In genomic region chr12:120196817-120197541, GRCh38 we compare ENCODE assay signal across 7 cellular contexts. TPM values are rescaled to one million over a fixed set of nuclear protein-coding genes. Genes with fewer than 3 reads are reported as not detected.
DNase-seq lines count a peak whose midpoint lies in the region; ATAC-seq and TF ChIP-seq lines count a peak whose summit lies in the region.
"Not testable (repeated sequence)": the region's sequence is repeated elsewhere in the genome, so short reads cannot be mapped to it uniquely, and the experiment has no call there.

No MANE protein-coding gene starts in this region.

- H3K36me3 ChIP-seq in OCI-LY1 (ENCODE audit: insufficient read depth, low read length) = peaks cover 53% of the 10 kb centered on the region
- H3K36me3 ChIP-seq in endodermal cell (ENCODE audit: control insufficient read depth, insufficient read depth, low read length) = peaks cover 51% of the 10 kb centered on the region

- H3K4me3 ChIP-seq in OCI-LY1 (ENCODE audit: low read depth, low read length, poor library complexity, severe bottlenecking); endodermal cell (ENCODE audit: low read length): not testable (repeated sequence)

- not testable (repeated sequence) for H2AFZ ChIP-seq in OCI-LY1 (ENCODE audit: low read length)

- H3K27ac Mint-ChIP-seq in WTC11 (peak overlapping the region; percentile 89), endodermal cell (peak overlapping the region; percentile 52)
- H3K27ac Mint-ChIP-seq in activated naive CD4-positive, alpha-beta T cell treated with anti-CD3 and anti-CD28 coated beads for 36 hours = peak overlapping the region; percentile 63
- peak overlapping the region; percentile 80 to 92 for H3K27ac Mint-ChIP-seq in natural killer cell treated with Interleukin-12 subunit alpha and Interleukin-12 subunit beta and Interleukin-15 and Interleukin-18, amount 100 ng/mL, for 72 hours

- peaks cover 42% of the 10 kb centered on the region for H3K79me2 ChIP-seq in OCI-LY1 (ENCODE audit: insufficient read depth, low read length)

- H3K36me3 Mint-ChIP-seq in WTC11 (peaks cover 56% of the 10 kb centered on the region), endodermal cell (ENCODE audit: low read depth) (peaks cover 51% of the 10 kb centered on the region)
- H3K36me3 Mint-ChIP-seq in activated naive CD4-positive, alpha-beta T cell treated with anti-CD3 and anti-CD28 coated beads for 36 hours (ENCODE audit: low read depth) = peaks cover 52% of the 10 kb centered on the region
- peaks cover 21% of the 10 kb centered on the region for H3K36me3 Mint-ChIP-seq in natural killer cell treated with Interleukin-12 subunit alpha and Interleukin-12 subunit beta and Interleukin-15 and Interleukin-18, amount 100 ng/mL, for 72 hours

- intact Hi-C loops in activated naive CD4-positive, alpha-beta T cell treated with anti-CD3 and anti-CD28 coated beads for 36 hours (cut with micrococcal nuclease) = not testable (repeated sequence)

- CTCF ChIA-PET in WTC11 (lab: Charles Lee) = interaction anchor here (0.9 to 1.6 kb wide), 3 partner anchors 31 to 34 kb away, joined by 3 to 7 read pairs (median 4); no protein-coding TSS in a partner anchor
- CTCF ChIA-PET in activated naive CD4-positive, alpha-beta T cell treated with anti-CD3 and anti-CD28 coated beads for 36 hours (lab: Charles Lee) = interaction anchor here (0.6 to 1.5 kb wide), 2 partner anchors 69 to 242 kb away, joined by 3 to 4 read pairs; no protein-coding TSS in a partner anchor

- not testable (repeated sequence) for H3K27me3 ChIP-seq in OCI-LY1 (ENCODE audit: insufficient read depth, low read length); endodermal cell (ENCODE audit: control insufficient read depth, insufficient read depth, low read length, poor library complexity, severe bottlenecking)

- H3K4me1 Mint-ChIP-seq in WTC11 (peaks cover 30% of the 10 kb centered on the region), endodermal cell (peaks cover 22% of the 10 kb centered on the region)
- peaks cover 50% of the 10 kb centered on the region for H3K4me1 Mint-ChIP-seq in activated naive CD4-positive, alpha-beta T cell treated with anti-CD3 and anti-CD28 coated beads for 36 hours (ENCODE audit: low read depth)
- H3K4me1 Mint-ChIP-seq in natural killer cell treated with Interleukin-12 subunit alpha and Interleukin-12 subunit beta and Interleukin-15 and Interleukin-18, amount 100 ng/mL, for 72 hours (ENCODE audit: low read depth in 2 of 2) = peaks cover 37 to 41% of the 10 kb centered on the region in 2 donors

- POLR2A ChIA-PET in WTC11 (lab: Charles Lee) = interaction anchor here (1.7 kb wide), 1 partner anchor 32 kb away, joined by 9 read pairs; no protein-coding TSS in a partner anchor

- H3K9ac ChIP-seq in OCI-LY1 (ENCODE audit: low read length); endodermal cell (ENCODE audit: extremely low read depth, low read length, poor library complexity, severe bottlenecking): not testable (repeated sequence)

- not testable (repeated sequence) for H3K27me3 Mint-ChIP-seq in WTC11 (ENCODE audit: low read depth); activated naive CD4-positive, alpha-beta T cell treated with anti-CD3 and anti-CD28 coated beads for 36 hours (ENCODE audit: low read depth); endodermal cell (ENCODE audit: insufficient read depth); natural killer cell treated with Interleukin-12 subunit alpha and Interleukin-12 subunit beta and Interleukin-15 and Interleukin-18, amount 100 ng/mL, for 72 hours

- WGBS in endodermal cell (ENCODE audit: insufficient coverage in 1 of 2, insufficient read length in 1 of 2), 2 experiments = 90 to 100% methylated on average over 3 to 7 of the region's 7 CpGs

- H3K4me3 Mint-ChIP-seq in WTC11 = peak overlapping the region; percentile 4; the same call in 1 of the 2 replicates
- peak overlapping the region; percentile 34 for H3K4me3 Mint-ChIP-seq in activated naive CD4-positive, alpha-beta T cell treated with anti-CD3 and anti-CD28 coated beads for 36 hours
- H3K4me3 Mint-ChIP-seq in endodermal cell = not testable (repeated sequence)
- peak overlapping the region; percentile 96 for H3K4me3 Mint-ChIP-seq in natural killer cell treated with Interleukin-12 subunit alpha and Interleukin-12 subunit beta and Interleukin-15 and Interleukin-18, amount 100 ng/mL, for 72 hours

- H4K20me1 ChIP-seq in OCI-LY1 (ENCODE audit: insufficient read depth, low read length) = not testable (repeated sequence)

- not testable (repeated sequence) for H3K9me3 ChIP-seq in OCI-LY1 (ENCODE audit: low read length); endodermal cell (ENCODE audit: control insufficient read depth, low read length)

- H3K4me2 ChIP-seq in OCI-LY1 (ENCODE audit: low read length) = peak overlapping the region; percentile 84

- TF ChIP-seq CTCF in OCI-LY1 (IDR thresholded peaks at IDR 0.05; ENCODE audit: low read length); WTC11 (IDR thresholded peaks at IDR 0.05); endodermal cell (conservative IDR thresholded peaks at IDR 0.05): not testable (repeated sequence)

- H3K4me1 ChIP-seq in OCI-LY1 (ENCODE audit: insufficient read depth, low read length, severe bottlenecking) = peaks cover 71% of the 10 kb centered on the region
- H3K4me1 ChIP-seq in endodermal cell (ENCODE audit: control insufficient read depth, insufficient read depth, low read length) = not testable (repeated sequence)

- ATAC-seq in WTC11; natural killer cell treated with Interleukin-12 subunit alpha and Interleukin-12 subunit beta and Interleukin-15 and Interleukin-18, amount 100 ng/mL, for 72 hours: not testable (repeated sequence)

- H3K27ac ChIP-seq in OCI-LY1 (ENCODE audit: low read depth, low read length, poor library complexity, severe bottlenecking); endodermal cell (ENCODE audit: low read depth, low read length): not testable (repeated sequence)

- not testable (repeated sequence) for H3K9me2 ChIP-seq in OCI-LY1 (ENCODE audit: low read depth, low read length)

- H3K9me3 Mint-ChIP-seq in WTC11; activated naive CD4-positive, alpha-beta T cell treated with anti-CD3 and anti-CD28 coated beads for 36 hours; endodermal cell; natural killer cell treated with Interleukin-12 subunit alpha and Interleukin-12 subunit beta and Interleukin-15 and Interleukin-18, amount 100 ng/mL, for 72 hours: not testable (repeated sequence)

- H3F3A ChIP-seq in OCI-LY1 (ENCODE audit: insufficient read depth, low read length) = peaks cover 20% of the 10 kb centered on the region

- DNase-seq in DMS53 (lab: John Stamatoyannopoulos, UW) (peak; percentile 53), HT-29 (ENCODE audit: low spot score) (peak; percentile 15), endodermal cell (peak; percentile 60)
- DNase-seq in WTC11 (ENCODE audit: low spot score); activated naive CD4-positive, alpha-beta T cell treated with anti-CD3 and anti-CD28 coated beads for 36 hours; natural killer cell treated with Interleukin-12 subunit alpha and Interleukin-12 subunit beta and Interleukin-15 and Interleukin-18, amount 100 ng/mL, for 72 hours (ENCODE audit: low spot score): not testable (repeated sequence)

RNA-seq across cellular contexts. Expression of gene GCN1, which starts 2.5 kb away (rescaled TPM):
- total RNA-seq in HT-29 (2014; rRNA removed; shearing (Covaris generic)) = 217 and 227 TPM in 2 replicates
- 147 to 181 TPM (median 162 TPM) in 3 replicates for total RNA-seq in WTC11 (2021)
- total RNA-seq in activated naive CD4-positive, alpha-beta T cell treated with anti-CD3 and anti-CD28 coated beads for 36 hours = 100 to 1,000 TPM; 122 to 128 TPM
- 100 to 1,000 TPM; 133 to 143 TPM for total RNA-seq in endodermal cell
- polyA plus RNA-seq in endodermal cell (2013, experiment 1 of 2) = 51.2 TPM
- 52.7 TPM for polyA plus RNA-seq in endodermal cell (2013, experiment 2 of 2)
- total RNA-seq in natural killer cell treated with Interleukin-12 subunit alpha and Interleukin-12 subunit beta and Interleukin-15 and Interleukin-18, amount 100 ng/mL, for 72 hours = 100 to 1,000 TPM; 126 to 311 TPM

RNA-seq across cellular contexts. Expression of gene RPLP0, which starts 3.9 kb away (rescaled TPM):
- 5,263 and 5,354 TPM in 2 replicates for total RNA-seq in HT-29 (2014; rRNA removed; shearing (Covaris generic))
- total RNA-seq in WTC11 (2021) = 3,149 to 3,505 TPM (median 3,452 TPM) in 3 replicates
- 1,000 to 10,000 TPM; 5,065 to 5,278 TPM for total RNA-seq in activated naive CD4-positive, alpha-beta T cell treated with anti-CD3 and anti-CD28 coated beads for 36 hours
- 1,000 to 10,000 TPM; 2,153 to 2,485 TPM for total RNA-seq in endodermal cell
- 3,202 TPM for polyA plus RNA-seq in endodermal cell (2013, experiment 1 of 2)
- 2,907 TPM for polyA plus RNA-seq in endodermal cell (2013, experiment 2 of 2)
- total RNA-seq in natural killer cell treated with Interleukin-12 subunit alpha and Interleukin-12 subunit beta and Interleukin-15 and Interleukin-18, amount 100 ng/mL, for 72 hours = 1,000 to 10,000 TPM; 1,757 to 2,186 TPM
